ENCODE assay signal across 8 cellular contexts in genomic region chr12:57904848-57905811, GRCh38. TPM values are rescaled to one million over a fixed set of nuclear protein-coding genes. Genes with fewer than 3 reads are reported as not detected.
DNase-seq lines count a peak whose midpoint lies in the region; ATAC-seq, FAIRE-seq and TF ChIP-seq lines count a peak whose summit lies in the region.

No MANE protein-coding gene starts in this region.

- DNase-seq in A172 (ENCODE audit: low spot score) (peak; percentile 84), NCI-H2081 (lab: John Stamatoyannopoulos, UW) (peak; percentile 94), T-helper 9 cell (peak; percentile 78), astrocyte of the cerebellum (ENCODE audit: low read depth) (peak; percentile 85), hippocampal formation (lab: John Stamatoyannopoulos, UW) (peak; percentile 66 to 86), small intestine (peak; percentile 91)

- in situ Hi-C loops in astrocyte of the cerebellum (cut with HindIII; ENCODE audit: low sequenced_read_pairs) = loop anchor here (5.0 kb wide), 1 partner anchor 78 kb away; no protein-coding TSS in a partner anchor

- WGBS in small intestine, 3 donors = 38 to 43% (median 42%) methylated on average over 26 of the region's 26 CpGs

- no peaks in the 10 kb centered on the region for H3K4me1 ChIP-seq in small intestine (ENCODE audit: control insufficient read depth in 2 of 2, insufficient read depth in 1 of 2, low read depth in 1 of 2, low read length in 1 of 2)

- FAIRE-seq in small intestine (lab: Jason Lieb, UNC) = no peak

- H3K4me3 ChIP-seq in astrocyte of the cerebellum (ENCODE audit: low read depth, low read length) (no peak overlapping the region), small intestine (ENCODE audit: low read depth in 1 of 2, low read length in 2 of 2) (no peak overlapping the region)

- H3K36me3 ChIP-seq in small intestine (ENCODE audit: control insufficient read depth in 2 of 2, insufficient read depth in 2 of 2, low read length in 2 of 2) = no peaks in the 10 kb centered on the region

- no peaks in the 10 kb centered on the region for H3K27me3 ChIP-seq in small intestine (ENCODE audit: control insufficient read depth in 2 of 2, insufficient read depth in 2 of 2, low read length in 2 of 2)

- ATAC-seq in GM18511 (IDR thresholded peaks at IDR 0.05; ENCODE audit: unreplicated experiment) = peak; percentile 97
- peak; percentile 90 for ATAC-seq in HG03045 (IDR thresholded peaks at IDR 0.05; ENCODE audit: unreplicated experiment)

- no peaks in the 10 kb centered on the region for H3K9me3 ChIP-seq in small intestine (ENCODE audit: control insufficient read depth, low read depth)

- TF ChIP-seq CTCF in astrocyte of the cerebellum (IDR thresholded peaks at IDR 0.05; ENCODE audit: low read depth, low read length, missing control alignments) = peak; percentile 100

- H3K27ac ChIP-seq in small intestine (ENCODE audit: low read depth in 1 of 2, low read length in 1 of 2) = no peak overlapping the region

RNA-seq across cellular contexts. Expression of gene ATP23, which starts 36.2 kb away (rescaled TPM):
- total RNA-seq in A172 (2014; rRNA removed; shearing (Covaris generic)) = 15.7 and 17.7 TPM in 2 replicates
- 10 to 100 TPM in 2 of 3 donors, 1 to 10 TPM in 1; 5.4 to 15.4 (median 10.2) TPM for polyA plus RNA-seq in small intestine

RNA-seq across cellular contexts. Expression of gene CTDSP2, which starts 58.6 kb away (rescaled TPM):
- 26.9 and 27.5 TPM in 2 replicates for total RNA-seq in A172 (2014; rRNA removed; shearing (Covaris generic))
- polyA plus RNA-seq in small intestine = 10 to 100 TPM; 35.1 to 58.1 (median 45.4) TPM
